In the genomic region with DNA sequence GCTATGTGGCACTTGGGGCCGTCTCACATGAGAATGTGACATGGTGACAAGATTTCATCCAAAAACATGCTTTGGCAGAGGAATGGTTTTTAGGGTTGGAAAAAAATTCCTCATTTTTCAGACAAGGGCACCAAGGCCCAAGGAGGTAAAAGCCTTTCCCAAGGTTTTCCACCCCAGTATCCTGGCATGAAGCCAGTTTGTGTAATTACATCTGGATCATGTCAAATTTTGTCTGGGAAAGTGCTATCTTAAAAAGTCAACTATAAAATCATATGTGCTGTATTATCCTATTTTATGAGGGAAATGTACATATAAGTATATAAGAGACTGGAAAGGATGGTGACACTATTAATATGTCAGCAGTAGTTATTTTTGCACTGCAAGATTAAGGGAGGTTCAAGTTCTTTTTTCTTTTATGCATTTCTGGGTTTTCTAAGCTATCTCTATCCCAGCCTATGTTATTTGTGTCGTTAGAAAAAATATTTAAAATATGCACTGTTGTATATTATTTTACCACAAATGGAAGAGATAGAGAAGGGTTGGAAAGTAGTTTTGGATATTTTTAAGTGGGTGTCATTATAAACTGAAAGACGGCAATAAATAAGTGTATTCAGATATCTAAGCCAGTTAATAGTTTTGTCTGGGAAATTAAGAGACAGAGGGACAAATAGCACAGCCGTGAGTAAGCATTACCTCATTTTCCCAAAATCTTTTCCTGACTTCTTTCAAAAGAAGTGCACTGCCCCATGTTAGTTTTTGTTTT, we compare ENCODE assay signal across 1 cellular context.
TF ChIP-seq lines count a peak whose summit lies in the region.

No MANE protein-coding gene starts in this region.

TF ChIP-seq in SK-N-SH, 30 proteins besides CTCF, POLR2A, EP300 and RAD21 (continued from another document):
- TF ChIP-seq TEAD4 (IDR thresholded peaks at IDR 0.05; ENCODE audit: borderline replicate concordance, insufficient read depth) (no peak), FOXJ3 (CRISPR knock-in tag; IDR thresholded peaks at IDR 0.05) (no peak), TAF1 (IDR thresholded peaks at IDR 0.05; ENCODE audit: borderline replicate concordance, low read depth, low read length) (no peak)
- TF ChIP-seq, protein P1, sequence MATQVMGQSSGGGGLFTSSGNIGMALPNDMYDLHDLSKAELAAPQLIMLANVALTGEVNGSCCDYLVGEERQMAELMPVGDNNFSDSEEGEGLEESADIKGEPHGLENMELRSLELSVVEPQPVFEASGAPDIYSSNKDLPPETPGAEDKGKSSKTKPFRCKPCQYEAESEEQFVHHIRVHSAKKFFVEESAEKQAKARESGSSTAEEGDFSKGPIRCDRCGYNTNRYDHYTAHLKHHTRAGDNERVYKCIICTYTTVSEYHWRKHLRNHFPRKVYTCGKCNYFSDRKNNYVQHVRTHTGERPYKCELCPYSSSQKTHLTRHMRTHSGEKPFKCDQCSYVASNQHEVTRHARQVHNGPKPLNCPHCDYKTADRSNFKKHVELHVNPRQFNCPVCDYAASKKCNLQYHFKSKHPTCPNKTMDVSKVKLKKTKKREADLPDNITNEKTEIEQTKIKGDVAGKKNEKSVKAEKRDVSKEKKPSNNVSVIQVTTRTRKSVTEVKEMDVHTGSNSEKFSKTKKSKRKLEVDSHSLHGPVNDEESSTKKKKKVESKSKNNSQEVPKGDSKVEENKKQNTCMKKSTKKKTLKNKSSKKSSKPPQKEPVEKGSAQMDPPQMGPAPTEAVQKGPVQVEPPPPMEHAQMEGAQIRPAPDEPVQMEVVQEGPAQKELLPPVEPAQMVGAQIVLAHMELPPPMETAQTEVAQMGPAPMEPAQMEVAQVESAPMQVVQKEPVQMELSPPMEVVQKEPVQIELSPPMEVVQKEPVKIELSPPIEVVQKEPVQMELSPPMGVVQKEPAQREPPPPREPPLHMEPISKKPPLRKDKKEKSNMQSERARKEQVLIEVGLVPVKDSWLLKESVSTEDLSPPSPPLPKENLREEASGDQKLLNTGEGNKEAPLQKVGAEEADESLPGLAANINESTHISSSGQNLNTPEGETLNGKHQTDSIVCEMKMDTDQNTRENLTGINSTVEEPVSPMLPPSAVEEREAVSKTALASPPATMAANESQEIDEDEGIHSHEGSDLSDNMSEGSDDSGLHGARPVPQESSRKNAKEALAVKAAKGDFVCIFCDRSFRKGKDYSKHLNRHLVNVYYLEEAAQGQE (IDR thresholded peaks at IDR 0.05; ENCODE audit: low read depth, low read length), result no peak
